ENCODE assay signal across 8 cellular contexts in genomic region chr20:50931306-50932015, GRCh38. TPM values are rescaled to one million over a fixed set of nuclear protein-coding genes. Genes with fewer than 3 reads are reported as not detected.
A peak's percentile ranks its signal among the peaks of the same experiment; 100 is the strongest.
DNase-seq lines count a peak whose midpoint lies in the region; FAIRE-seq and TF ChIP-seq lines count a peak whose summit lies in the region.

Gene ADNP (minus strand): TSS chr20:50931437. CDS start chr20:50903996, 27,441 bp downstream.

- H3K4me3 ChIP-seq in GM08714 (ENCODE audit: low read length) (peak within 1 kb of the TSS; percentile 99), HFF-Myc (replicated peaks; ENCODE audit: low read depth, low read length) (peak within 1 kb of the TSS; percentile 79), neuronal stem cell (ENCODE audit: low read length in 2 of 2) (peak within 1 kb of the TSS; percentile 93 to 98), subcutaneous abdominal adipose tissue (ENCODE audit: low read depth in 1 of 5, low read length in 5 of 5) (peak within 1 kb of the TSS; percentile 65 to 86 (median 84))

- H3K9ac ChIP-seq in neuronal stem cell (ENCODE audit: low read depth, low read length, poor library complexity) (peak within 1 kb of the TSS; percentile 100), subcutaneous abdominal adipose tissue (ENCODE audit: low read length in 5 of 5) (peak within 1 kb of the TSS; percentile 76 to 98 (median 85))

- TF ChIP-seq CTCF in HFF-Myc (IDR thresholded peaks at IDR 0.05; ENCODE audit: low read depth, low read length, missing control alignments), result peak; percentile 55

- H3K9me3 ChIP-seq in neuronal stem cell (replicated peaks in 1 of 2; ENCODE audit: control insufficient read depth in 2 of 2, insufficient read depth in 1 of 2, low read depth in 1 of 2, low read length in 2 of 2), result no peaks in the 10 kb centered on the region
- no peaks in the 10 kb centered on the region for H3K9me3 ChIP-seq in subcutaneous abdominal adipose tissue (ENCODE audit: control insufficient read depth in 5 of 5, low read length in 5 of 5)

- peak within 1 kb of the TSS; percentile 57 for H3K4me2 ChIP-seq in neuronal stem cell (ENCODE audit: insufficient read depth, low read length, poor library complexity, severe bottlenecking)

- H4K8ac ChIP-seq in neuronal stem cell (ENCODE audit: low read depth, low read length), result peak within 1 kb of the TSS; percentile 92

- H3K4ac ChIP-seq in neuronal stem cell (ENCODE audit: low read length), result peak within 1 kb of the TSS; percentile 98

- H3K27ac ChIP-seq in neuronal stem cell (replicated peaks; ENCODE audit: low read length), result peak within 1 kb of the TSS; percentile 100
- peak within 1 kb of the TSS; percentile 97 for H3K27ac ChIP-seq in subcutaneous abdominal adipose tissue (ENCODE audit: low read depth, low read length)

- peaks cover 6 to 11% of the 10 kb centered on the region in 2 donors for H3K4me1 ChIP-seq in neuronal stem cell (ENCODE audit: control insufficient read depth in 2 of 2, insufficient read depth in 1 of 2, low read depth in 1 of 2, low read length in 2 of 2)
- peaks cover 4 to 32% (median 26%) of the 10 kb centered on the region in 5 donors for H3K4me1 ChIP-seq in subcutaneous abdominal adipose tissue (ENCODE audit: control insufficient read depth in 5 of 5, insufficient read depth in 5 of 5, low read length in 5 of 5)

- peak within 1 kb of the TSS; percentile 97 for H3K23ac ChIP-seq in neuronal stem cell (ENCODE audit: low read depth, low read length, poor library complexity)

- H3K36me3 ChIP-seq in neuronal stem cell (replicated peaks in 1 of 2; ENCODE audit: control insufficient read depth in 2 of 2, insufficient read depth in 2 of 2, low read length in 2 of 2) (peaks cover 9 to 78% of the 10 kb centered on the region in 2 donors), subcutaneous abdominal adipose tissue (ENCODE audit: control insufficient read depth in 5 of 5, insufficient read depth in 5 of 5, low read length in 5 of 5) (peaks cover 17 to 29% (median 25%) of the 10 kb centered on the region in 5 donors)

- H2AK5ac ChIP-seq in neuronal stem cell (ENCODE audit: low read depth, low read length), result peak within 1 kb of the TSS; percentile 100

- no peak for FAIRE-seq in frontal cortex (lab: Jason Lieb, UNC)

- peak within 1 kb of the TSS; percentile 92 for H4K91ac ChIP-seq in neuronal stem cell (ENCODE audit: low read depth, low read length, poor library complexity)

- H2AFZ ChIP-seq in neuronal stem cell (ENCODE audit: low read length), result peak within 1 kb of the TSS; percentile 92

- peaks cover 6% of the 10 kb centered on the region for H3K79me1 ChIP-seq in neuronal stem cell (ENCODE audit: low read depth, low read length)

- H2BK15ac ChIP-seq in neuronal stem cell (ENCODE audit: low read length), result peak within 1 kb of the TSS; percentile 67

- H3K18ac ChIP-seq in neuronal stem cell (ENCODE audit: low read length), result peak within 1 kb of the TSS; percentile 100

- peak within 1 kb of the TSS; percentile 95 for H2BK5ac ChIP-seq in neuronal stem cell (ENCODE audit: low read length)

- peak within 1 kb of the TSS; percentile 96 for H2BK120ac ChIP-seq in neuronal stem cell (ENCODE audit: low read depth, low read length)

- in situ Hi-C loops in SK-MEL-5 (cut with HindIII; ENCODE audit: low pct_unique_long_range_greater_than_20kb, low sequenced_read_pairs), result no loop called here

- DNase-seq in HFF-Myc (ENCODE audit: extremely low read depth, low read depth) (peak; percentile 72), NAMALWA (ENCODE audit: low spot score) (peak; percentile 93), SK-MEL-5 (ENCODE audit: low read depth, low spot score) (peak; percentile 93), frontal cortex (ENCODE audit: low spot score in 2 of 2) (peak; percentile 74 to 88), neuronal stem cell (ENCODE audit: low spot score) (peak; percentile 97)
- DNase-seq in activated naive CD4-positive, alpha-beta T cell treated with Interleukin-2 at 50 U/mL for 16 hours, result peak; percentile 86

- H2BK12ac ChIP-seq in neuronal stem cell (ENCODE audit: low read length), result no peak within 1 kb of the TSS

- H3K14ac ChIP-seq in neuronal stem cell (ENCODE audit: low read length), result peak within 1 kb of the TSS; percentile 100

- H3K27me3 ChIP-seq in neuronal stem cell (ENCODE audit: control insufficient read depth in 3 of 3, insufficient read depth in 3 of 3, low read depth in 1 of 3, low read length in 3 of 3), result no peaks in the 10 kb centered on the region
- no peaks in the 10 kb centered on the region for H3K27me3 ChIP-seq in subcutaneous abdominal adipose tissue (ENCODE audit: control insufficient read depth in 5 of 5, insufficient read depth in 4 of 5, low read length in 5 of 5)

- no CpG with 5 or more reads among the region's 58 CpGs for WGBS in neuronal stem cell (ENCODE audit: extremely low coverage in 2 of 2, insufficient read length in 2 of 2, insufficient replicate concordance in 1 of 2), 2 donors

RNA-seq across cellular contexts. Expression of gene ADNP, which starts in this region (rescaled TPM):
- total RNA-seq in SK-MEL-5 (2014; rRNA removed; shearing (Covaris generic)), result 26.9 and 28.8 TPM in 2 replicates
- polyA plus RNA-seq in SK-MEL-5 (2015; cell fraction: cytosol; rRNA removed), result 40.4 and 60.5 TPM in 2 replicates
- 40.7 and 51.0 TPM in 2 replicates for polyA plus RNA-seq in SK-MEL-5 (2015; cell fraction: nucleus; rRNA removed)
- total RNA-seq in frontal cortex, result 68.1 TPM
- 96.1 TPM for polyA plus RNA-seq in neuronal stem cell (2013, experiment 1 of 2)
- polyA plus RNA-seq in neuronal stem cell (2013, experiment 2 of 2), result 95.9 TPM

Comparison
In these comparisons a context has a peak if more than half of its experiments do, and no peak if none do; other contexts are left out.
1. Peak in every context shown above with its lines: DNase-seq, H3K4me3 ChIP-seq and H3K27ac ChIP-seq.